ENCODE assay signal across 34 cellular contexts in genomic region chr3:175695251-175695650, GRCh38.
"Had no signal": no experiment of that assay in that cellular context is flagged by ENCODE, and none has a peak within 500 bp of the region (broad histone marks: within the 10 kb centered on the region; RNA-seq: fewer than 3 reads in every experiment).

No MANE protein-coding gene starts in this region.

- H3K36me3 Mint-ChIP-seq: activated CD4-positive, alpha-beta memory T cell treated with anti-CD3 and anti-CD28 coated beads for 36 hours; activated CD8-positive, alpha-beta memory T cell treated with anti-CD3 and anti-CD28 coated beads, Interleukin-2, amount 10 ng/mL, durations not matched to agents 7 days and 5 days; activated naive CD4-positive, alpha-beta T cell treated with anti-CD3 and anti-CD28 coated beads, Interleukin-2, amount 50 U/mL, for 24 hours; activated naive CD8-positive, alpha-beta T cell treated with anti-CD3 and anti-CD28 coated beads for 36 hours had no signal

- H3K36me3 ChIP-seq: ascending aorta, colonic mucosa, gastrocnemius medialis, heart right ventricle, WERI-Rb-1 had no signal

- H3K9me3 Mint-ChIP-seq: activated B cell treated with CpG ODN at 0.5 μM for 24 hours; activated naive CD4-positive, alpha-beta T cell treated with anti-CD3 and anti-CD28 coated beads for 36 hours; activated naive CD8-positive, alpha-beta T cell treated with anti-CD3 and anti-CD28 coated beads for 36 hours; activated naive CD8-positive, alpha-beta T cell treated with anti-CD3 and anti-CD28 coated beads, Interleukin-2, amount 50 U/mL, for 24 hours; activated T-helper 1 cell treated with anti-CD3 and anti-CD28 coated beads, Interleukin-12 subunit alpha, Interleukin-12 subunit beta, Interleukin-2, Interleukin-4 antibody, amounts not matched to agents 30 ng/mL and 10 ng/mL and 1 ng/mL, durations not matched to agents 14 hours and 24 hours and 36 hours; activated T-helper 2 cell treated with anti-CD3 and anti-CD28 coated beads, Interferon-gamma antibody, Interleukin-2, Interleukin-4, amounts not matched to agents 10 μg/mL and 5 μg/mL and 100 μg/mL, durations not matched to agents 14 hours and 24 hours and 36 hours; dendritic cell treated with granulocyte-macrophage colony-stimulating factor and Interleukin-4, amounts not matched to agents 40 ng/mL and 50 ng/mL, for 4 days; endodermal cell had no signal

- H3K4me3 ChIP-seq: ascending aorta, body of pancreas, colonic mucosa, dorsolateral prefrontal cortex, gastrocnemius medialis, heart right ventricle, hepatocyte had no signal

- H3K9me3 ChIP-seq: ascending aorta, body of pancreas, colonic mucosa, gastrocnemius medialis, heart right ventricle had no signal

- H3K27me3 ChIP-seq: ascending aorta, body of pancreas, colonic mucosa, dorsolateral prefrontal cortex, foreskin keratinocyte, gastrocnemius medialis, heart right ventricle, hepatocyte had no signal

- H3K4me1 ChIP-seq: ascending aorta, body of pancreas, colonic mucosa, foreskin keratinocyte, gastrocnemius medialis, heart right ventricle had no signal

- DNase-seq: activated B cell treated with CpG ODN at 0.5 μM for 24 hours; activated CD4-positive, alpha-beta memory T cell treated with anti-CD3 and anti-CD28 coated beads for 36 hours; activated CD4-positive, alpha-beta T cell treated with anti-CD3 and anti-CD28 coated beads for 48 hours; activated CD8-positive, alpha-beta memory T cell treated with anti-CD3 and anti-CD28 coated beads, Interleukin-2, amount 10 ng/mL, durations not matched to agents 7 days and 5 days; activated CD8-positive, alpha-beta memory T cell treated with anti-CD3 and anti-CD28 coated beads, Interleukin-2, amount 50 U/mL, for 4 hours; activated CD8-positive, alpha-beta T cell treated with anti-CD3 and anti-CD28 coated beads, Interleukin-2, amount 10 ng/mL, durations not matched to agents 7 days and 5 days; activated effector memory CD4-positive, alpha-beta T cell treated with anti-CD3 and anti-CD28 coated beads, Interleukin-2, amount 50 U/mL, for 16 hours; activated naive CD4-positive, alpha-beta T cell treated with anti-CD3 and anti-CD28 coated beads for 36 hours; activated naive CD8-positive, alpha-beta T cell treated with anti-CD3 and anti-CD28 coated beads for 36 hours; activated naive CD8-positive, alpha-beta T cell treated with anti-CD3 and anti-CD28 coated beads, Interleukin-2, amount 50 U/mL, for 24 hours; activated T-cell treated with anti-CD3 and anti-CD28 coated beads, Interleukin-2, amount 50 U/mL, for 1 hour; activated T-cell treated with anti-CD3 and anti-CD28 coated beads, Interleukin-2, amount 50 U/mL, for 48 hours; body of pancreas; caudate nucleus; colonic mucosa; dorsolateral prefrontal cortex; effector memory CD4-positive, alpha-beta T cell; endodermal cell; foreskin keratinocyte; gastrocnemius medialis; heart right ventricle; T-helper 1 cell; T-helper 17 cell; T1000; WERI-Rb-1 had no signal

- ATAC-seq: activated CD4-positive, CD25-positive, alpha-beta regulatory T cell treated with anti-CD3 and anti-CD28 coated beads, Interleukin-2, amount 50 U/mL, for 24 hours; activated CD8-positive, alpha-beta memory T cell treated with anti-CD3 and anti-CD28 coated beads, Interleukin-2, amount 10 ng/mL, durations not matched to agents 7 days and 5 days; activated CD8-positive, alpha-beta T cell treated with anti-CD3 and anti-CD28 coated beads, Interleukin-2, amount 10 ng/mL, durations not matched to agents 7 days and 5 days; activated naive CD8-positive, alpha-beta T cell treated with anti-CD3 and anti-CD28 coated beads, Interleukin-2, amount 50 U/mL, for 24 hours; body of pancreas; esophagus mucosa; foreskin keratinocyte; gastrocnemius medialis; heart right ventricle; T-helper 17 cell had no signal

- H3K27me3 Mint-ChIP-seq: activated B cell treated with CpG ODN at 0.5 μM for 24 hours; activated CD4-positive, alpha-beta memory T cell treated with anti-CD3 and anti-CD28 coated beads for 36 hours; activated CD8-positive, alpha-beta memory T cell treated with anti-CD3 and anti-CD28 coated beads, Interleukin-2, amount 10 ng/mL, durations not matched to agents 7 days and 5 days; activated naive CD4-positive, alpha-beta T cell treated with anti-CD3 and anti-CD28 coated beads, Interleukin-2, amount 50 U/mL, for 24 hours; activated naive CD8-positive, alpha-beta T cell treated with anti-CD3 and anti-CD28 coated beads for 36 hours; activated naive CD8-positive, alpha-beta T cell treated with anti-CD3 and anti-CD28 coated beads, Interleukin-2, amount 50 U/mL, for 24 hours; dendritic cell treated with granulocyte-macrophage colony-stimulating factor and Interleukin-4, amounts not matched to agents 40 ng/mL and 50 ng/mL, for 4 days; T-helper 17 cell had no signal

- H3K27ac Mint-ChIP-seq: activated B cell treated with CpG ODN at 0.5 μM for 24 hours; activated CD4-positive, alpha-beta memory T cell treated with anti-CD3 and anti-CD28 coated beads for 36 hours; activated CD8-positive, alpha-beta memory T cell treated with anti-CD3 and anti-CD28 coated beads, Interleukin-2, amount 10 ng/mL, durations not matched to agents 7 days and 5 days; activated CD8-positive, alpha-beta T cell treated with anti-CD3 and anti-CD28 coated beads, Interleukin-2, amount 10 ng/mL, durations not matched to agents 7 days and 5 days; activated naive CD4-positive, alpha-beta T cell treated with anti-CD3 and anti-CD28 coated beads for 36 hours; activated naive CD4-positive, alpha-beta T cell treated with anti-CD3 and anti-CD28 coated beads, Interleukin-2, amount 50 U/mL, for 24 hours; activated naive CD8-positive, alpha-beta T cell treated with anti-CD3 and anti-CD28 coated beads for 36 hours; activated naive CD8-positive, alpha-beta T cell treated with anti-CD3 and anti-CD28 coated beads, Interleukin-2, amount 50 U/mL, for 24 hours; activated T-helper 1 cell treated with anti-CD3 and anti-CD28 coated beads, Interleukin-12 subunit alpha, Interleukin-12 subunit beta, Interleukin-2, Interleukin-4 antibody, amounts not matched to agents 30 ng/mL and 10 ng/mL and 1 ng/mL, durations not matched to agents 14 hours and 24 hours and 36 hours; activated T-helper 2 cell treated with anti-CD3 and anti-CD28 coated beads, Interferon-gamma antibody, Interleukin-2, Interleukin-4, amounts not matched to agents 10 μg/mL and 5 μg/mL and 100 μg/mL, durations not matched to agents 14 hours and 24 hours and 36 hours; dendritic cell treated with granulocyte-macrophage colony-stimulating factor and Interleukin-4, amounts not matched to agents 40 ng/mL and 50 ng/mL, for 4 days; endodermal cell; T-helper 17 cell; T-helper 2 cell treated with Interferon-gamma antibody and Interleukin-4, amounts not matched to agents 5 μg/mL and 100 μg/mL, for 36 hours had no signal

- H3K4me1 Mint-ChIP-seq: activated B cell treated with CpG ODN at 0.5 μM for 24 hours; activated CD8-positive, alpha-beta memory T cell treated with anti-CD3 and anti-CD28 coated beads, Interleukin-2, amount 10 ng/mL, durations not matched to agents 7 days and 5 days; activated naive CD4-positive, alpha-beta T cell treated with anti-CD3 and anti-CD28 coated beads, Interleukin-2, amount 50 U/mL, for 24 hours; activated naive CD8-positive, alpha-beta T cell treated with anti-CD3 and anti-CD28 coated beads for 36 hours; activated naive CD8-positive, alpha-beta T cell treated with anti-CD3 and anti-CD28 coated beads, Interleukin-2, amount 50 U/mL, for 24 hours; endodermal cell; T-helper 17 cell had no signal

- H3K4me3 Mint-ChIP-seq: activated B cell treated with CpG ODN at 0.5 μM for 24 hours; activated CD4-positive, alpha-beta memory T cell treated with anti-CD3 and anti-CD28 coated beads for 36 hours; activated CD8-positive, alpha-beta memory T cell treated with anti-CD3 and anti-CD28 coated beads, Interleukin-2, amount 10 ng/mL, durations not matched to agents 7 days and 5 days; activated CD8-positive, alpha-beta T cell treated with anti-CD3 and anti-CD28 coated beads, Interleukin-2, amount 10 ng/mL, durations not matched to agents 7 days and 5 days; activated naive CD4-positive, alpha-beta T cell treated with anti-CD3 and anti-CD28 coated beads for 36 hours; activated naive CD4-positive, alpha-beta T cell treated with anti-CD3 and anti-CD28 coated beads, Interleukin-2, amount 50 U/mL, for 24 hours; activated naive CD8-positive, alpha-beta T cell treated with anti-CD3 and anti-CD28 coated beads for 36 hours; activated naive CD8-positive, alpha-beta T cell treated with anti-CD3 and anti-CD28 coated beads, Interleukin-2, amount 50 U/mL, for 24 hours; activated T-helper 1 cell treated with anti-CD3 and anti-CD28 coated beads, Interleukin-12 subunit alpha, Interleukin-12 subunit beta, Interleukin-2, Interleukin-4 antibody, amounts not matched to agents 30 ng/mL and 10 ng/mL and 1 ng/mL, durations not matched to agents 14 hours and 24 hours and 36 hours; dendritic cell treated with granulocyte-macrophage colony-stimulating factor and Interleukin-4, amounts not matched to agents 40 ng/mL and 50 ng/mL, for 4 days; endodermal cell; T-helper 17 cell; T-helper 2 cell treated with Interferon-gamma antibody and Interleukin-4, amounts not matched to agents 5 μg/mL and 100 μg/mL, for 36 hours had no signal
